ENCODE assay signal across 9 cellular contexts in genomic region chr20:59007758-59008511, GRCh38. TPM values are rescaled to one million over a fixed set of nuclear protein-coding genes. Genes with fewer than 3 reads are reported as not detected.
DNase-seq lines count a peak whose midpoint lies in the region; ATAC-seq and TF ChIP-seq lines count a peak whose summit lies in the region.
"Had no signal": no experiment of that assay in that cellular context is flagged by ENCODE, and none has a peak within 500 bp of the region (broad histone marks: within the 10 kb centered on the region; RNA-seq: fewer than 3 reads in every experiment).

No MANE protein-coding gene starts in this region.

- H3K9me3 ChIP-seq in adipocyte (ENCODE audit: control insufficient read depth, low read length) (no peaks in the 10 kb centered on the region), upper lobe of right lung (no peaks in the 10 kb centered on the region)

- WGBS in lower leg skin, 2 donors: 81 to 88% methylated on average over 19 of the region's 20 CpGs

- peak overlapping the region; percentile 92 for H3K9ac ChIP-seq in adipocyte (ENCODE audit: low read length)

- peaks cover 19% of the 10 kb centered on the region for H3K4me1 ChIP-seq in adipocyte (ENCODE audit: control insufficient read depth, insufficient read depth, low read length)
- peaks cover 40% of the 10 kb centered on the region for H3K4me1 ChIP-seq in upper lobe of right lung

- H3K4me3 Mint-ChIP-seq in Calu3 (ENCODE audit: low read depth, unreplicated experiment): peak overlapping the region; percentile 78

- no peaks in the 10 kb centered on the region for H3K27me3 Mint-ChIP-seq in Calu3 (ENCODE audit: unreplicated experiment)

- TF ChIP-seq POLR2A in lower leg skin (IDR thresholded peaks at IDR 0.05): no peak

- peak overlapping the region; percentile 59 for H3K4me3 ChIP-seq in HL-60 (replicated peaks; ENCODE audit: insufficient read depth, low read length)
- peak overlapping the region; percentile 88 for H3K4me3 ChIP-seq in adipocyte (ENCODE audit: low read length)
- H3K4me3 ChIP-seq in lower leg skin (ENCODE audit: low read depth, poor library complexity, severe bottlenecking): no peak overlapping the region
- H3K4me3 ChIP-seq in upper lobe of right lung: peak overlapping the region; percentile 70

- no peaks in the 10 kb centered on the region for H3K27me3 ChIP-seq in HL-60 (ENCODE audit: insufficient read depth, poor library complexity, severe bottlenecking)
- no peaks in the 10 kb centered on the region for H3K27me3 ChIP-seq in adipocyte (replicated peaks; ENCODE audit: control insufficient read depth, insufficient read depth, low read length)
- no peaks in the 10 kb centered on the region for H3K27me3 ChIP-seq in upper lobe of right lung

- DNase-seq in Calu3 (no peak), GM20000 (ENCODE audit: low spot score) (peak; percentile 92), HL-60 (ENCODE audit: low read depth in 1 of 2, low spot score in 1 of 2) (peak; percentile 78 to 91), adipocyte (ENCODE audit: low read depth) (no peak), lower leg skin (ENCODE audit: low spot score in 2 of 2) (peak; percentile 43 to 91), upper lobe of right lung (peak; percentile 83), NCI-H2227 treated with DMSO at 0.1 percent for 48 hours (lab: John Stamatoyannopoulos, UW) (no peak), activated gamma-delta T cell treated with Interleukin-2 at 50 U/mL for 16 hours (no peak)

- H3K27ac ChIP-seq in HL-60 (replicated peaks): peak overlapping the region; percentile 87
- peak overlapping the region; percentile 83 for H3K27ac ChIP-seq in upper lobe of right lung

- no peaks in the 10 kb centered on the region for H3K9me3 Mint-ChIP-seq in Calu3 (ENCODE audit: low read depth, unreplicated experiment)

- ATAC-seq in upper lobe of right lung: peak; percentile 8

- H3K36me3 ChIP-seq in adipocyte (ENCODE audit: control insufficient read depth, insufficient read depth, low read length, severe bottlenecking) (no peaks in the 10 kb centered on the region), upper lobe of right lung (no peaks in the 10 kb centered on the region)

- H3K27ac Mint-ChIP-seq in Calu3 (ENCODE audit: unreplicated experiment): no peak overlapping the region

- peaks cover 54% of the 10 kb centered on the region for H3K4me1 Mint-ChIP-seq in Calu3 (ENCODE audit: low read depth, unreplicated experiment)

- H3K36me3 Mint-ChIP-seq in Calu3 (ENCODE audit: insufficient read depth, unreplicated experiment): peaks cover 44% of the 10 kb centered on the region

- TF ChIP-seq CTCF in Calu3 (IDR thresholded peaks at IDR 0.05; ENCODE audit: unreplicated experiment): no peak
- TF ChIP-seq CTCF in GM20000 (IDR thresholded peaks at IDR 0.05; ENCODE audit: extremely low read depth, missing control alignments): no peak
- TF ChIP-seq CTCF in HL-60 (IDR thresholded peaks at IDR 0.05; ENCODE audit: insufficient read depth, low read length): no peak
- no peak for TF ChIP-seq CTCF in lower leg skin (IDR thresholded peaks at IDR 0.05)
- no peak for TF ChIP-seq CTCF in upper lobe of right lung (IDR thresholded peaks at IDR 0.05)

- BruUV-seq in Calu3 (replicated peaks; lab: Mats Ljungman, UMichigan): no TSS peak

- CTCF ChIA-PET in Calu3 (lab: Charles Lee): interaction anchor here (1.2 kb wide), 1 partner anchor 29 kb away, joined by 3 read pairs; no protein-coding TSS in a partner anchor

- intact Hi-C loops in Calu3 (cut with micrococcal nuclease; ENCODE audit: unreplicated experiment) (no loop called here), lower leg skin (cut with DNase I; ENCODE audit: low total_unique reads) (no loop called here), upper lobe of right lung (cut with DNase I) (no loop called here)

RNA-seq across cellular contexts. Expression of gene CTSZ, which starts 0.9 kb away (rescaled TPM):
- total RNA-seq in Calu3 (2022): 158 and 183 TPM in 2 replicates
- total RNA-seq in lower leg skin: 10 to 100 TPM; 30.1 to 64.1 (median 40.0) TPM
- 355 TPM for total RNA-seq in upper lobe of right lung

RNA-seq across cellular contexts. Expression of gene TUBB1, which starts 11.3 kb away (rescaled TPM):
- not detected in 2 replicates for total RNA-seq in Calu3 (2022)
- under 1 TPM in 1 of 4 donors, not detected in 3; 0.04 TPM for total RNA-seq in lower leg skin
- 3.0 TPM for total RNA-seq in upper lobe of right lung
- total RNA-seq: fibroblast of villous mesenchyme had no signal

RNA-seq across cellular contexts. Expression of gene ATP5F1E, which starts 24.2 kb away (rescaled TPM):
- 108 and 116 TPM in 2 replicates for total RNA-seq in Calu3 (2022)
- total RNA-seq in lower leg skin: 10 to 100 TPM in 3 of 4 donors, 1 to 10 TPM in 1; 9.9 to 21.1 (median 15.2) TPM
- 59.7 TPM for total RNA-seq in upper lobe of right lung

RNA-seq across cellular contexts. Expression of gene NELFCD, which starts 26.9 kb away (rescaled TPM):
- total RNA-seq in Calu3 (2022): 179 and 181 TPM in 2 replicates
- 10 to 100 TPM; 36.9 to 53.8 (median 44.6) TPM for total RNA-seq in lower leg skin
- total RNA-seq in upper lobe of right lung: 51.2 TPM

RNA-seq across cellular contexts. Expression of gene PRELID3B, which starts 34.7 kb away (rescaled TPM):
- 128 and 136 TPM in 2 replicates for total RNA-seq in Calu3 (2022)
- 10 to 100 TPM; 38.3 to 50.8 (median 49.1) TPM for total RNA-seq in lower leg skin
- 47.2 TPM for total RNA-seq in upper lobe of right lung

Comparison
In these comparisons a context has a peak if more than half of its experiments do, and no peak if none do; other contexts are left out.
1. DNase-seq: peak in GM20000 (single experiment), HL-60 (2 of 2), lower leg skin (2 of 2) and upper lobe of right lung (single experiment); none in Calu3 (single experiment), adipocyte (single experiment), NCI-H2227 treated with DMSO at 0.1 percent for 48 hours (single experiment) and activated gamma-delta T cell treated with Interleukin-2 at 50 U/mL for 16 hours (single experiment).